8 cellular contexts compared by ENCODE assay signal in genomic region chr4:1809754-1810502, GRCh38. TPM values are rescaled to one million over a fixed set of nuclear protein-coding genes. Genes with fewer than 3 reads are reported as not detected.
DNase-seq lines count a peak whose midpoint lies in the region; ATAC-seq, FAIRE-seq and TF ChIP-seq lines count a peak whose summit lies in the region.

No MANE protein-coding gene starts in this region.

- peak; percentile 89 for FAIRE-seq in GM12891 (lab: Jason Lieb, UNC)

- H3K27ac ChIP-seq in VCaP, result no peak overlapping the region

- DNase-seq in GM12891 (ENCODE audit: insufficient read length, low spot score) (peak; percentile 97), NAMALWA (ENCODE audit: low spot score) (peak; percentile 80), T47D (ENCODE audit: low read depth in 1 of 2, low spot score in 1 of 2) (peak; percentile 73 to 82), iPS-NIHi7 (ENCODE audit: extremely low spot score) (peak; percentile 97)
- peak; percentile 39 to 60 for DNase-seq in stimulated activated CD4-positive, alpha-beta T cell treated with anti-CD3 and anti-CD28 coated beads, Interleukin-15, amount 100 ng/mL, for 1 hour (ENCODE audit: low read depth in 1 of 2, low spot score in 1 of 2)

- in situ Hi-C loops in T47D (cut with HindIII; ENCODE audit: low pct_unique_long_range_greater_than_20kb, low sequenced_read_pairs), result no loop called here

- TF ChIP-seq POLR2A in GM12891 (IDR thresholded peaks at IDR 0.05; ENCODE audit: low read depth, low read length), result no peak

- peak; percentile 78 for TF ChIP-seq CTCF in VCaP (conservative IDR thresholded peaks at IDR 0.05)

- ATAC-seq in GM21447 (IDR thresholded peaks at IDR 0.05; ENCODE audit: unreplicated experiment) (no peak), HG03045 (IDR thresholded peaks at IDR 0.05; ENCODE audit: unreplicated experiment) (no peak)

TF ChIP-seq in GM12891, 5 proteins besides CTCF, POLR2A, EP300 and RAD21:
- TF ChIP-seq POU2F2 (IDR thresholded peaks at IDR 0.05; ENCODE audit: low read depth, low read length) (no peak), PAX5 (IDR thresholded peaks at IDR 0.05; ENCODE audit: insufficient read depth, low read length, severe bottlenecking) (no peak), TAF1 (IDR thresholded peaks at IDR 0.05; ENCODE audit: low read depth, low read length) (no peak), POLR2AphosphoS5 (IDR thresholded peaks at IDR 0.05; ENCODE audit: low read depth, low read length) (no peak), SPI1 (IDR thresholded peaks at IDR 0.05; ENCODE audit: low read depth, low read length) (no peak)
TF ChIP-seq in GM12891: peak in this region for 0.

RNA-seq across cellular contexts. Expression of gene FGFR3, which starts 16.8 kb away (rescaled TPM):
- polyA plus RNA-seq in GM12891 (2012; ENCODE audit: low read depth, missing spikeins), result 0.04 TPM

RNA-seq across cellular contexts. Expression of gene LETM1, which starts 46.0 kb away (rescaled TPM):
- polyA plus RNA-seq in GM12891 (2012; ENCODE audit: low read depth, missing spikeins), result 17.0 TPM
